In genomic region chr22:30304495-30305244, GRCh38 we compare ENCODE assay signal across 8 cellular contexts. TPM values are rescaled to one million over a fixed set of nuclear protein-coding genes. Genes with fewer than 3 reads are reported as not detected.
DNase-seq lines count a peak whose midpoint lies in the region; ATAC-seq and TF ChIP-seq lines count a peak whose summit lies in the region.

No MANE protein-coding gene starts in this region.

- no peaks in the 10 kb centered on the region for H3K27me3 ChIP-seq in CD4-positive, alpha-beta T cell (ENCODE audit: control insufficient read depth, insufficient read depth, low read length)
- no peaks in the 10 kb centered on the region for H3K27me3 ChIP-seq in Loucy (ENCODE audit: insufficient read depth, low read length, poor library complexity, severe bottlenecking)

- H3K27ac ChIP-seq in CD4-positive, alpha-beta T cell (ENCODE audit: low read depth, low read length), result peak overlapping the region; percentile 74

- no peaks in the 10 kb centered on the region for H4K20me1 ChIP-seq in Loucy (ENCODE audit: insufficient read depth, low read length, poor library complexity, severe bottlenecking)

- no peaks in the 10 kb centered on the region for H3K9me2 ChIP-seq in Loucy (replicated peaks; ENCODE audit: low read depth, low read length)

- peaks cover 24% of the 10 kb centered on the region for H3F3A ChIP-seq in Loucy (ENCODE audit: low read depth)

- no peaks in the 10 kb centered on the region for H3K27me3 Mint-ChIP-seq in CD4-positive, alpha-beta T cell
- no peaks in the 10 kb centered on the region for H3K27me3 Mint-ChIP-seq in nephron (ENCODE audit: low read depth)

- peaks cover 92% of the 10 kb centered on the region for H3K4me1 Mint-ChIP-seq in CD4-positive, alpha-beta T cell (ENCODE audit: low read depth)
- H3K4me1 Mint-ChIP-seq in nephron, result peaks cover 39% of the 10 kb centered on the region

- POLR2A ChIA-PET in CD4-positive, alpha-beta T cell (lab: Charles Lee), result interaction anchor here (0.9 to 11.8 kb wide), 9 partner anchors 11 to 119 kb away, joined by 3 to 290 read pairs (median 18); partner anchors contain the start of genes CASTOR1, CCDC157, RNF215 and SF3A1

- H3K79me2 ChIP-seq in Loucy (ENCODE audit: insufficient read depth, low read length), result peaks cover 77% of the 10 kb centered on the region

- CTCF ChIA-PET in CD4-positive, alpha-beta T cell (lab: Charles Lee), result interaction anchor here (7.9 kb wide), 1 partner anchor 14 kb away, joined by 59 read pairs; the partner anchor contains the start of gene CASTOR1

- peak overlapping the region; percentile 92 for H3K4me2 ChIP-seq in Loucy (ENCODE audit: low read depth, low read length, poor library complexity, severe bottlenecking)

- intact Hi-C loops in CD4-positive, alpha-beta T cell (cut with DNase I, micrococcal nuclease), result loop anchor here (1.0 to 5.0 kb wide), 3 partner anchors 8 to 133 kb away; no protein-coding TSS in a partner anchor

- ATAC-seq in CD4-positive, alpha-beta T cell (ENCODE audit: poor library complexity), result no peak

- H3K27ac Mint-ChIP-seq in CD4-positive, alpha-beta T cell, result peak overlapping the region; percentile 83
- peak overlapping the region in 2 of 3 experiments; percentile 3 to 91 for H3K27ac Mint-ChIP-seq in nephron

- H3K4me1 ChIP-seq in Loucy (ENCODE audit: insufficient read depth, low read length, poor library complexity, severe bottlenecking), result peaks cover 87% of the 10 kb centered on the region

- in situ Hi-C loops in GM13977 (cut with MboI; ENCODE audit: low pct_unique_long_range_greater_than_20kb, low sequenced_read_pairs, unreplicated experiment), result no loop called here

- H3K36me3 Mint-ChIP-seq in CD4-positive, alpha-beta T cell (ENCODE audit: low read depth), result peaks cover 49% of the 10 kb centered on the region
- peaks cover 3% of the 10 kb centered on the region for H3K36me3 Mint-ChIP-seq in nephron (ENCODE audit: low read depth)

- peak overlapping the region; percentile 49 for H3K4me3 Mint-ChIP-seq in CD4-positive, alpha-beta T cell
- no peak overlapping the region for H3K4me3 Mint-ChIP-seq in nephron

- no peak for TF ChIP-seq CTCF in CD4-positive, alpha-beta T cell (IDR thresholded peaks at IDR 0.05)
- no peak for TF ChIP-seq CTCF in Loucy (conservative IDR thresholded peaks at IDR 0.05; ENCODE audit: low read length)
- no peak for TF ChIP-seq CTCF in nephron (IDR thresholded peaks at IDR 0.05; ENCODE audit: unreplicated experiment in 3 of 3)
- no peak for TF ChIP-seq CTCF in GM13977 (IDR thresholded peaks at IDR 0.05; ENCODE audit: extremely low read depth, insufficient read depth, missing control alignments)

- no peaks in the 10 kb centered on the region for H3K9me3 Mint-ChIP-seq in CD4-positive, alpha-beta T cell
- H3K9me3 Mint-ChIP-seq in nephron, result no peaks in the 10 kb centered on the region

- peaks cover 37% of the 10 kb centered on the region; the same call in 1 of the 2 replicates for H3K36me3 ChIP-seq in Loucy (ENCODE audit: insufficient read depth, low read length)

- H3K9me3 ChIP-seq in CD4-positive, alpha-beta T cell (ENCODE audit: control insufficient read depth, low read length), result no peaks in the 10 kb centered on the region
- H3K9me3 ChIP-seq in Loucy (ENCODE audit: insufficient read depth, low read depth, low read length), result no peaks in the 10 kb centered on the region

- peak overlapping the region; percentile 95 for H3K9ac ChIP-seq in Loucy (ENCODE audit: low read depth, low read length, poor library complexity, severe bottlenecking)

- no peak for DNase-seq in CD4-positive, alpha-beta T cell
- peak; percentile 58 for DNase-seq in cerebellum (ENCODE audit: low spot score)
- no peak for DNase-seq in cerebellar nuclear complex (lab: John Stamatoyannopoulos, UW)
- DNase-seq in hepatic stellate cell (ENCODE audit: low spot score), result no peak
- no peak for DNase-seq in GM13977 (ENCODE audit: low spot score)
- DNase-seq in effector CD8-positive, alpha-beta T cell (lab: John Stamatoyannopoulos, UW), result no peak

- H3K4me3 ChIP-seq in Loucy (ENCODE audit: low read length, poor library complexity, severe bottlenecking), result peak overlapping the region; percentile 75

- H2AFZ ChIP-seq in Loucy (ENCODE audit: low read length), result no peak overlapping the region

RNA-seq across cellular contexts. Expression of gene CASTOR1, which starts 15.4 kb away (rescaled TPM):
- 1 to 10 TPM; 7.9 to 8.8 TPM for total RNA-seq in CD4-positive, alpha-beta T cell
- total RNA-seq in cerebellum, result 4.9 TPM

RNA-seq across cellular contexts. Expression of gene TBC1D10A, which starts 22.1 kb away (rescaled TPM):
- 10 to 100 TPM; 38.9 to 41.8 TPM for total RNA-seq in CD4-positive, alpha-beta T cell
- 6.4 TPM for total RNA-seq in cerebellum

RNA-seq across cellular contexts. Expression of gene OSM, which starts 38.0 kb away (rescaled TPM):
- 10 to 100 TPM; 13.9 to 16.7 TPM for total RNA-seq in CD4-positive, alpha-beta T cell
- total RNA-seq in cerebellum, result 0.27 TPM

RNA-seq across cellular contexts. Expression of gene SF3A1, which starts 52.0 kb away (rescaled TPM):
- 100 to 1,000 TPM; 335 to 388 TPM for total RNA-seq in CD4-positive, alpha-beta T cell
- 33.7 TPM for total RNA-seq in cerebellum

RNA-seq across cellular contexts. Expression of gene CCDC157, which starts 52.1 kb away (rescaled TPM):
- 10 to 100 TPM in 1 of 2 experiments, 1 to 10 TPM in 1; 8.3 to 10.1 TPM for total RNA-seq in CD4-positive, alpha-beta T cell
- 5.2 TPM for total RNA-seq in cerebellum

Comparison
In these comparisons a context has a peak if more than half of its experiments do, and no peak if none do; other contexts are left out.
1. RNA of gene OSM, which starts 38.0 kb away (total RNA-seq): 13.9 to 16.7 TPM in CD4-positive, alpha-beta T cell; 0.27 TPM in cerebellum (single experiment); every median in the first group is over 10 times any median in the second.